1 cellular context compared by ENCODE assay signal in the genomic region with DNA sequence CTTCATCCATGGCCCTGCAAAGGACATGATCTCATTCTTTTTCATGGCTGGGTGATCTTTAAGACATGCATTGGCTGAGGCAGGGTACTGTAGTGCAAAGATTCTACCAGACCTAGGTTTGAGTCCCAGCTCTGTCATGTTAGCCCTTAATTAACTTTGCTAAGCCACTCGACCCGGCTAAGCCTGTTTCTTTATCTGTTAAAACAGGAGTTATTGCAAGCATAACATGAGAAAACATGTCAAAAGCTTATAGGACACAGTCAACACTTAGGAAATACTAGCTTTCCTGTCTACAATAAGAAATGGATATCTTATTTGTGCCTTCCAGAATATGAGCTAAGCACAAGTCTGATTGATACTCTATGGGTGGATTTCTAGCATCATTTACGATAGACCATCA.
TF ChIP-seq lines count a peak whose summit lies in the region.

No MANE protein-coding gene starts in this region.

TF ChIP-seq in GM23338, 12 proteins besides CTCF, POLR2A, EP300 and RAD21 (continued from another document):
- no peak for TF ChIP-seq ZNF462 (CRISPR knock-in tag; IDR thresholded peaks at IDR 0.05)
